In genomic region chr11:35633827-35634226, GRCh38 we compare ENCODE assay signal across 8 cellular contexts.
"Had no signal": no experiment of that assay in that cellular context is flagged by ENCODE, and none has a peak within 500 bp of the region (broad histone marks: within the 10 kb centered on the region; RNA-seq: fewer than 3 reads in every experiment).

No MANE protein-coding gene starts in this region.

- H2AFZ ChIP-seq: GM23248 had no signal

- H3K9me3 ChIP-seq: HAP-1 had no signal

- H3K4me2 ChIP-seq: KMS-11 had no signal

- H3K27ac ChIP-seq: GM23248, KMS-11 had no signal

- H3K36me3 ChIP-seq: HAP-1 had no signal

- DNase-seq: GM23248, GOT3, H7, Karpas-422, KBM-7 had no signal

- H3K9ac ChIP-seq: GM23248, KMS-11 had no signal

- ATAC-seq: HCT116 had no signal

- H3K4me1 ChIP-seq: HAP-1 had no signal

- H3K4me3 ChIP-seq: GM23248, HAP-1 had no signal
